In the genomic region with DNA sequence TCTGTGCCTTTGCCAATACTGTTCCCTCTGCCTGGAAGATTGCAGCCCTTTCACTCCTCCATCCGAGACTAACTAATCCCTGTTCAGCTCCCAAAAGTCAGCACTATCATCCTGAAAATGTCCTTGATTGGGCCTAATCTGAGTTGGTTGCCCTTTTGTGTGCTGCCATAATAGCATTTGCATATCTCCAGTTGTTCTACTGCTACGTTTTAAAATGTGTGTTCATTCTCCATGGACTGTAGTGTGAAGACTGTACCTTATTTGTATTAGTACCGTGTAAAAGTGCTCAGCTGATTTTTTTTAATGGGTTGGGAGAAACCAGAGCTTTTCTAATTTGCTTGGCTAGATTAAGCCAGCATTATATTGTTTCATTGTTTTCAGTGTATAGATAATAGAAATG, we compare ENCODE assay signal across 18 cellular contexts.
"Had no signal": no experiment of that assay in that cellular context is flagged by ENCODE, and none has a peak within 500 bp of the region (broad histone marks: within the 10 kb centered on the region; RNA-seq: fewer than 3 reads in every experiment).

No MANE protein-coding gene starts in this region.

- H3K36me3 ChIP-seq: breast epithelium, transverse colon, vagina had no signal

- H3K4me1 ChIP-seq: transverse colon, vagina had no signal

- H3K9me3 ChIP-seq: breast epithelium, mucosa of descending colon, transverse colon, vagina had no signal

- H3K4me3 Mint-ChIP-seq: naive B cell had no signal

- H3K36me3 Mint-ChIP-seq: naive B cell had no signal

- H3K27ac ChIP-seq: breast epithelium, transverse colon, vagina, VCaP had no signal

- H3K4me3 ChIP-seq: breast epithelium, mucosa of descending colon, transverse colon, vagina had no signal

- H3K4me1 Mint-ChIP-seq: naive B cell had no signal

- H3K27me3 ChIP-seq: breast epithelium, transverse colon, vagina had no signal

- DNase-seq: activated CD4-positive, alpha-beta T cell treated with anti-CD3 and anti-CD28 coated beads, Interleukin-2, amount 50 U/mL, for 1 hour; activated CD4-positive, CD25-positive, alpha-beta regulatory T cell treated with anti-CD3 and anti-CD28 coated beads, Interleukin-2, amount 50 U/mL, for 72 hours; activated CD8-positive, alpha-beta memory T cell treated with anti-CD3 and anti-CD28 coated beads, Interleukin-2, amount 50 U/mL, for 4 hours; activated effector memory CD4-positive, alpha-beta T cell treated with anti-CD3 and anti-CD28 coated beads, Interleukin-2, amount 50 U/mL, for 16 hours; activated naive CD4-positive, alpha-beta T cell treated with anti-CD3 and anti-CD28 coated beads, Interleukin-2, amount 50 U/mL, for 16 hours; activated T-cell treated with anti-CD3 and anti-CD28 coated beads, Interleukin-2, amount 50 U/mL, for 48 hours; mesenchymal stem cell; mucosa of descending colon; naive B cell; stimulated activated CD4-positive, alpha-beta T cell treated with anti-CD3 and anti-CD28 coated beads, Interleukin-12 subunit alpha, Interleukin-12 subunit beta, amount 100 ng/mL, for 4 hours; stimulated activated CD4-positive, alpha-beta T cell treated with anti-CD3 and anti-CD28 coated beads, Interleukin-1b, Interleukin-23, amount 100 ng/mL, for 48 hours; stimulated activated CD8-positive, alpha-beta memory T cell treated with anti-CD3 and anti-CD28 coated beads, Interleukin-4, amount 100 ng/mL, for 48 hours; stimulated activated naive CD4-positive, alpha-beta T cell treated with Interleukin-2 at 50 U/mL for 16 hours; T-helper 2 cell; transverse colon had no signal

- ATAC-seq: mucosa of descending colon had no signal
